ENCODE assay signal across 1 cellular context in genomic region chr12:120327593-120327992, GRCh38.
TF ChIP-seq lines count a peak whose summit lies in the region.

PLA2G1B (minus strand) TSS chr12:120327779; CDS start chr12:120327753, 26 bp downstream.

TF ChIP-seq in HepG2, 621 proteins besides CTCF, POLR2A, EP300 and RAD21 (continued from another document):
- peak; percentile 14; the same call in 1 of the 2 replicates for TF ChIP-seq ARID5B (CRISPR knock-in tag; IDR thresholded peaks at IDR 0.05)
TF ChIP-seq in HepG2: peak in this region for 11.
